Comparison of ENCODE assay signal across 11 cellular contexts in genomic region chr1:101995984-101996731, GRCh38. TPM values are rescaled to one million over a fixed set of nuclear protein-coding genes. Genes with fewer than 3 reads are reported as not detected.
A peak's percentile ranks its signal among the peaks of the same experiment; 100 is the strongest.
DNase-seq lines count a peak whose midpoint lies in the region; ATAC-seq and TF ChIP-seq lines count a peak whose summit lies in the region.
"Had no signal": no experiment of that assay in that cellular context is flagged by ENCODE, and none has a peak within 500 bp of the region (broad histone marks: within the 10 kb centered on the region; RNA-seq: fewer than 3 reads in every experiment).

No MANE protein-coding gene starts in this region.

- no peaks in the 10 kb centered on the region for H3K9me2 ChIP-seq in GM23338 (ENCODE audit: insufficient read depth)

- H3K27ac ChIP-seq in GM23338 (ENCODE audit: low read depth), result no peak overlapping the region

- H3K27ac Mint-ChIP-seq in GM23338, result no peak overlapping the region
- H3K27ac Mint-ChIP-seq in progenitor cell of endocrine pancreas, result no peak overlapping the region
- H3K27ac Mint-ChIP-seq: naive thymus-derived CD4-positive, alpha-beta T cell had no signal

- H3K4me3 Mint-ChIP-seq in GM23338 (peak overlapping the region; percentile 83), progenitor cell of endocrine pancreas (ENCODE audit: low read depth) (peak overlapping the region; percentile 62)
- H3K4me3 Mint-ChIP-seq: activated T-cell treated with anti-CD3 and anti-CD28 coated beads, Interleukin-2, amount 50 U/mL, for 4 hours; naive thymus-derived CD4-positive, alpha-beta T cell had no signal

- no peaks in the 10 kb centered on the region for H4K20me1 ChIP-seq in GM23338 (replicated peaks; ENCODE audit: insufficient read depth)

- H3K36me3 ChIP-seq in GM23338 (ENCODE audit: insufficient read depth) (no peaks in the 10 kb centered on the region), endocrine pancreas (ENCODE audit: control insufficient read depth, insufficient read depth, low read length) (no peaks in the 10 kb centered on the region)

- no peak overlapping the region for H3K9ac ChIP-seq in endocrine pancreas (ENCODE audit: control insufficient read depth, insufficient read depth, low read length)

- ATAC-seq in GM23338 (peak; percentile 71), HG03159 (IDR thresholded peaks at IDR 0.05; ENCODE audit: unreplicated experiment) (no peak)
- ATAC-seq: naive thymus-derived CD4-positive, alpha-beta T cell had no signal

- H3K27me3 Mint-ChIP-seq in GM23338 (ENCODE audit: insufficient read depth, low read depth, poor library complexity) (peaks cover 2% of the 10 kb centered on the region), progenitor cell of endocrine pancreas (peaks cover 33% of the 10 kb centered on the region)

- peaks cover 7% of the 10 kb centered on the region; the same call in 1 of the 2 replicates for H3K27me3 ChIP-seq in GM23338 (ENCODE audit: insufficient read depth)
- peaks cover 6% of the 10 kb centered on the region for H3K27me3 ChIP-seq in endocrine pancreas (ENCODE audit: control insufficient read depth, insufficient read depth, low read length)

- H3K9me3 Mint-ChIP-seq in GM23338 (no peaks in the 10 kb centered on the region), progenitor cell of endocrine pancreas (ENCODE audit: low read depth) (no peaks in the 10 kb centered on the region)
- H3K9me3 Mint-ChIP-seq: activated T-cell treated with anti-CD3 and anti-CD28 coated beads, Interleukin-2, amount 50 U/mL, for 4 hours had no signal

- H3K4me2 ChIP-seq in GM23338, result peak overlapping the region; percentile 91

- no peaks in the 10 kb centered on the region for H3K4me1 ChIP-seq in GM23338 (ENCODE audit: insufficient read depth)
- H3K4me1 ChIP-seq in endocrine pancreas (ENCODE audit: control insufficient read depth, insufficient read depth, low read length), result no peaks in the 10 kb centered on the region

- H3K79me2 ChIP-seq in GM23338 (replicated peaks; ENCODE audit: insufficient read depth), result no peaks in the 10 kb centered on the region

- H3F3A ChIP-seq in GM23338 (replicated peaks; ENCODE audit: low read depth), result no peaks in the 10 kb centered on the region

- H3K4me1 Mint-ChIP-seq in GM23338 (peaks cover 11% of the 10 kb centered on the region; the same call in 2 of the 3 replicates), progenitor cell of endocrine pancreas (ENCODE audit: low read depth) (peaks cover 5% of the 10 kb centered on the region)
- H3K4me1 Mint-ChIP-seq: naive thymus-derived CD4-positive, alpha-beta T cell had no signal

- no peaks in the 10 kb centered on the region for H3K9me3 ChIP-seq in endocrine pancreas (ENCODE audit: control insufficient read depth, low read length)

- H3K4me3 ChIP-seq in GM23338 (peak overlapping the region; percentile 75), endocrine pancreas (ENCODE audit: control insufficient read depth, insufficient read depth, low read length) (peak overlapping the region; percentile 32)

- DNase-seq in GM23338 (ENCODE audit: low spot score) (peak; percentile 47), NCI-H526 treated with DMSO at 0.1 percent for 48 hours (lab: John Stamatoyannopoulos, UW) (peak; percentile 64), progenitor cell of endocrine pancreas (ENCODE audit: low spot score, unreplicated experiment) (no peak), KG1 (lab: John Stamatoyannopoulos, UW) (no peak)
- DNase-seq in activated effector memory CD4-positive, alpha-beta T cell treated with Interleukin-2 at 50 U/mL for 16 hours, result no peak
- DNase-seq: activated T-cell treated with anti-CD3 and anti-CD28 coated beads, Interleukin-2, amount 50 U/mL, for 4 hours; naive thymus-derived CD4-positive, alpha-beta T cell; stimulated activated CD4-positive, alpha-beta T cell treated with anti-CD3 and anti-CD28 coated beads, Interleukin-12 subunit alpha, Interleukin-12 subunit beta, amount 100 ng/mL, for 4 hours had no signal

- TF ChIP-seq CTCF in GM23338 (conservative IDR thresholded peaks at IDR 0.05; ENCODE audit: low read depth in 2 of 2), result no peak
- TF ChIP-seq CTCF in progenitor cell of endocrine pancreas (IDR thresholded peaks at IDR 0.05; ENCODE audit: unreplicated experiment), result no peak

- H2AFZ ChIP-seq in GM23338, result peak overlapping the region; percentile 98

- H3K36me3 Mint-ChIP-seq in GM23338 (ENCODE audit: low read depth) (no peaks in the 10 kb centered on the region), progenitor cell of endocrine pancreas (ENCODE audit: insufficient read depth) (no peaks in the 10 kb centered on the region)

TF ChIP-seq in GM23338, 12 proteins besides CTCF, POLR2A, EP300 and RAD21 (continues in another document):
- no peak for TF ChIP-seq EZH2phosphoT487 (IDR thresholded peaks at IDR 0.05; ENCODE audit: unreplicated experiment)
- TF ChIP-seq NANOG (IDR thresholded peaks at IDR 0.05; ENCODE audit: borderline replicate concordance), result no peak
- TF ChIP-seq ZNF114 (CRISPR knock-in tag; IDR thresholded peaks at IDR 0.05), result no peak
- TF ChIP-seq POLR2AphosphoS5 (IDR thresholded peaks at IDR 0.05; ENCODE audit: low read depth), result no peak
- no peak for TF ChIP-seq CREB1 (CRISPR knock-in tag; IDR thresholded peaks at IDR 0.05; ENCODE audit: low read depth)
- no peak for TF ChIP-seq STAT1 (IDR thresholded peaks at IDR 0.05; ENCODE audit: unreplicated experiment)
- no peak for TF ChIP-seq ZNF331 (CRISPR knock-in tag; IDR thresholded peaks at IDR 0.05; ENCODE audit: low read depth)
- TF ChIP-seq ZNF462 (CRISPR knock-in tag; IDR thresholded peaks at IDR 0.05), result no peak

RNA-seq across cellular contexts. Expression of gene OLFM3, which starts 0.6 kb away (rescaled TPM):
- 0.27 and 0.31 TPM in 2 replicates for total RNA-seq in GM23338 (2014; rRNA removed; shearing (Covaris generic))
- 0.19 and 0.21 TPM in 2 replicates for polyA plus RNA-seq in GM23338 (2016; fragmentation: Nextera tagmentation; extraction: Ambion mirVana)
- 1.0 and 1.1 TPM in 2 replicates for total RNA-seq in progenitor cell of endocrine pancreas
- total RNA-seq: activated T-cell treated with anti-CD3 and anti-CD28 coated beads, Interleukin-2, amount 50 U/mL, for 4 hours; epithelial cell of proximal tubule; naive thymus-derived CD4-positive, alpha-beta T cell had no signal
- polyA plus RNA-seq: naive thymus-derived CD4-positive, alpha-beta T cell had no signal

Comparison
In these comparisons a context has a peak if more than half of its experiments do, and no peak if none do; other contexts are left out.
1. DNase-seq: peak in GM23338 (single experiment) and NCI-H526 treated with DMSO at 0.1 percent for 48 hours (single experiment); none in progenitor cell of endocrine pancreas (single experiment), KG1 (single experiment) and activated effector memory CD4-positive, alpha-beta T cell treated with Interleukin-2 at 50 U/mL for 16 hours (single experiment).